In the genomic region with DNA sequence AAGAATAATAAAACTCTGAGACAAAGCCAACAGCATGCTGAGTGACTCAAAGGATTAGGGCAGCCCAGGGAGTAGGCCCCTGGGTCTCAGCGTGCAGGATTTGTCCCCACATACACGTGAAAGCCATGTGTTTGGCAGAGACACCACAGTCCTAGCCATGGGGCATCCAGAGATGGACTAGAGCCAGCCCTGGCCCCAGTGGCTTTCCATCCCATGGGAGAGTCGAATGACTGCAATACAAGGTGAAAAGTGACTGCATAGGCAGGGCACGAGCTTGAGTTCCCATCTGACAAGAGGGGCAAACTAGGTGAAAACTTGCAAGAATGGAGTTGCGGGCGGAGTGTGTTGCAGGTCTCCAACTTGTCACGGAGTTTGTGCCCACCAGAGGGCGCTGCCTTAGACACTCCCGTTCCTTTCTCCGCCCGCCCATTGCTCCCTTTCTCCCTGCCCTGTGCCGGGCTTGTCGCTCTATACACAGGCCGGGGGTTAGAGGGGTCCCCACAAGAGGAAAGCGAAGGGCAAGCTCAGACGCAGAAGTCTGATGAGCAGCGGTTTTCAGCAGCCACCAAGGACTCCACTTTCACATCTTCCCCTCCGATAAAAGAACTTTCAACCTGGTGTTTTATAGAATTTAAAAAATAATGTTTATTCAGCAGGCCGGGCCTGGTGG, we compare ENCODE assay signal across 8 cellular contexts. TPM values are rescaled to one million over a fixed set of nuclear protein-coding genes. Genes with fewer than 3 reads are reported as not detected.
DNase-seq lines count a peak whose midpoint lies in the region; ATAC-seq and TF ChIP-seq lines count a peak whose summit lies in the region.

No MANE protein-coding gene starts in this region.

- H3K9me3 ChIP-seq in NT2/D1 (ENCODE audit: insufficient read depth, low read length): no peaks in the 10 kb centered on the region

- peak; percentile 57 for ATAC-seq in HG03342 (IDR thresholded peaks at IDR 0.05; ENCODE audit: unreplicated experiment)
- ATAC-seq in HG03378 (IDR thresholded peaks at IDR 0.05; ENCODE audit: unreplicated experiment): no peak

- no peaks in the 10 kb centered on the region for H3K36me3 ChIP-seq in NT2/D1 (ENCODE audit: insufficient read depth, insufficient read length, low read length)

- no peak overlapping the region for H3K4me3 ChIP-seq in NT2/D1 (ENCODE audit: insufficient read length, low read depth)

- peak; percentile 87 for TF ChIP-seq CTCF in endothelial cell (IDR thresholded peaks at IDR 0.05; ENCODE audit: unreplicated experiment)

- no peaks in the 10 kb centered on the region for H3K9me3 Mint-ChIP-seq in endothelial cell (ENCODE audit: unreplicated experiment)

- peaks cover 17% of the 10 kb centered on the region for H3K4me1 Mint-ChIP-seq in endothelial cell (ENCODE audit: unreplicated experiment)

- no peaks in the 10 kb centered on the region for H3K36me3 Mint-ChIP-seq in endothelial cell (ENCODE audit: low read depth, unreplicated experiment)

- H3K9ac ChIP-seq in NT2/D1 (ENCODE audit: insufficient read length, low read depth): no peak overlapping the region

- H3K27me3 Mint-ChIP-seq in endothelial cell (ENCODE audit: unreplicated experiment): peaks cover 9% of the 10 kb centered on the region

- DNase-seq in COR-L47 (lab: John Stamatoyannopoulos, UW) (peak; percentile 63), NT2/D1 (ENCODE audit: low read depth, low spot score) (peak; percentile 77), endothelial cell (ENCODE audit: low spot score) (peak; percentile 88), midbrain (lab: John Stamatoyannopoulos, UW) (peak; percentile 86)
- DNase-seq in activated CD8-positive, alpha-beta memory T cell treated with anti-CD3 and anti-CD28 coated beads for 1 hour (ENCODE audit: extremely low read depth in 1 of 2, low read depth in 1 of 2): peak; percentile 16 to 55
- DNase-seq in stimulated activated CD8-positive, alpha-beta memory T cell treated with anti-CD3 and anti-CD28 coated beads, Interleukin-4, amount 100 ng/mL, for 48 hours: peak; percentile 93

- no peak overlapping the region for H3K4me3 Mint-ChIP-seq in endothelial cell (ENCODE audit: unreplicated experiment)

- no peak overlapping the region for H3K27ac Mint-ChIP-seq in endothelial cell (ENCODE audit: unreplicated experiment)

- no peaks in the 10 kb centered on the region for H3K27me3 ChIP-seq in NT2/D1 (ENCODE audit: insufficient read depth, insufficient read length)

- H3K4me1 ChIP-seq in NT2/D1 (ENCODE audit: insufficient read depth, insufficient read length): no peaks in the 10 kb centered on the region

RNA-seq across cellular contexts. Expression of gene TSKU, which starts 24.2 kb away (rescaled TPM):
- 29.9 TPM for total RNA-seq in endothelial cell (ENCODE audit: unreplicated experiment)

RNA-seq across cellular contexts. Expression of gene ACER3, which starts 53.4 kb away (rescaled TPM):
- total RNA-seq in endothelial cell (ENCODE audit: unreplicated experiment): 17.3 TPM

Comparison
In these comparisons a context has a peak if more than half of its experiments do, and no peak if none do; other contexts are left out.
1. DNase-seq: peak in every context shown above with its lines; median percentile 93 in stimulated activated CD8-positive, alpha-beta memory T cell treated with anti-CD3 and anti-CD28 coated beads, Interleukin-4, amount 100 ng/mL, for 48 hours; 88 in endothelial cell; 86 in midbrain; 77 in NT2/D1; 63 in COR-L47; 36 in activated CD8-positive, alpha-beta memory T cell treated with anti-CD3 and anti-CD28 coated beads for 1 hour.